Comparison of ENCODE assay signal across 9 cellular contexts in the genomic region with DNA sequence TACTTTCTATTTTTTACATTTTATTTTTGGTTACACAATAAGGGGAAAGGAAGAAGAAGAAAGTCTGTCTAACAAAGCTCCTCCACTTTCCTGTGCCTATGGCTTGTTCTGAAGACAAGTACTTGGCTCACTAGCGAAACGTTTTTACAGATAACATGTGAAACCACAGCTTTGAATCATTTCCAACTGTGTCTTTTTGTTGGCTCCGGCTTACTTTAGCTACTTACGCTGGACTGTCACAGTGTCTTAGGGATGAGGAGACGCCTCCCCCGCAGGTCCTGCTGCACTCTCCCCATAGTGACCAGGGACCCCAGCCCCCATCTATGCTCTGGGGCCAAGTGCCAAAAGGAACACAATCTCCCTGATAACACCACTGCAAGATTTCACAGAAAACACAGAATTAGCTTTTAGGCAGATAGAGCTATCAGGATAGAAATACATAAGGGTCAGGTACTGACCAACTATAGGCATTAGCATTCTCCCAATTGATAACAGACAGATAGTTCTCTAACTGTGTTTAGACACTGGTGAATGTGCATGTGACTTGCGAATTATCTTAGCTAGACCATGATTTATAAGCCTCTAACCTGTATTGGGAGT.
DNase-seq lines count a peak whose midpoint lies in the region; FAIRE-seq and TF ChIP-seq lines count a peak whose summit lies in the region.
"Had no signal": no experiment of that assay in that cellular context is flagged by ENCODE, and none has a peak within 500 bp of the region (broad histone marks: within the 10 kb centered on the region; RNA-seq: fewer than 3 reads in every experiment).

No MANE protein-coding gene starts in this region.

- H3K27me3 ChIP-seq in endothelial cell of umbilical vein (ENCODE audit: control insufficient read depth in 2 of 2, insufficient read depth in 2 of 2, low read length in 2 of 2): no peaks in the 10 kb centered on the region

- H3K36me3 ChIP-seq in endothelial cell of umbilical vein (ENCODE audit: control insufficient read depth in 2 of 2, extremely low read depth in 1 of 2, insufficient read depth in 2 of 2, low read length in 2 of 2): peaks cover 0 to 8% of the 10 kb centered on the region in 2 experiments

- H3K9ac ChIP-seq in endothelial cell of umbilical vein (replicated peaks; ENCODE audit: extremely low read depth, insufficient read depth, low read length): peak overlapping the region; percentile 12

- no peaks in the 10 kb centered on the region for H3K9me3 Mint-ChIP-seq in nephron progenitor cell

- peak overlapping the region; percentile 62 for H3K27ac ChIP-seq in endothelial cell of umbilical vein (ENCODE audit: insufficient read depth, low read depth, low read length)
- H3K27ac ChIP-seq: VCaP had no signal

- H3K79me2 ChIP-seq in endothelial cell of umbilical vein (ENCODE audit: control insufficient read depth, insufficient read depth, low read length): no peaks in the 10 kb centered on the region

- POLR2A ChIA-PET in endothelial cell of umbilical vein (lab: Charles Lee): interaction anchor here (0.6 kb wide), 1 partner anchor 537 kb away, joined by 5 read pairs; no protein-coding TSS in a partner anchor

- H3K9me1 ChIP-seq in endothelial cell of umbilical vein (replicated peaks; ENCODE audit: control insufficient read depth, extremely low read depth, insufficient read depth, low read length): no peaks in the 10 kb centered on the region

- CTCF ChIA-PET in endothelial cell of umbilical vein (lab: Charles Lee): interaction anchor here (0.8 to 2.8 kb wide), 11 partner anchors 9 to 451 kb away, joined by 3 to 15 read pairs (median 6); no protein-coding TSS in a partner anchor

- H3K9me3 ChIP-seq in endothelial cell of umbilical vein (replicated peaks; ENCODE audit: control insufficient read depth, insufficient read depth, low read length): no peaks in the 10 kb centered on the region

- DNase-seq in CMK (ENCODE audit: low read depth): peak; percentile 5
- peak; percentile 61 for DNase-seq in NCI-H69 (lab: John Stamatoyannopoulos, UW)
- DNase-seq in endothelial cell of umbilical vein (ENCODE audit: low read depth, low spot score): peak; percentile 76
- peak; percentile 4 for DNase-seq in nephron progenitor cell
- no peak for DNase-seq in DMS153 (lab: John Stamatoyannopoulos, UW)
- DNase-seq in NCI-H345 treated with DMSO at 0.1 percent for 48 hours (lab: John Stamatoyannopoulos, UW; ENCODE audit: unreplicated experiment): no peak
- no peak for DNase-seq in NCI-H524 (lab: John Stamatoyannopoulos, UW)
- DNase-seq in NCI-H2107 (lab: John Stamatoyannopoulos, UW): no peak

- H3K4me3 Mint-ChIP-seq in nephron progenitor cell: no peak overlapping the region

- H3K4me1 ChIP-seq in endothelial cell of umbilical vein (ENCODE audit: control insufficient read depth, extremely low read depth, insufficient read depth, low read length): peaks cover 28% of the 10 kb centered on the region

- H3K4me2 ChIP-seq in endothelial cell of umbilical vein (ENCODE audit: insufficient read depth, low read length): peak overlapping the region; percentile 79

- peak overlapping the region in 1 of 3 experiments; percentile 29 for H3K4me3 ChIP-seq in endothelial cell of umbilical vein (replicated peaks in 1 of 3; ENCODE audit: insufficient read depth in 1 of 3, low read depth in 1 of 3, low read length in 3 of 3)

- H3K27me3 Mint-ChIP-seq in nephron progenitor cell (ENCODE audit: low read depth, poor library complexity): no peaks in the 10 kb centered on the region

- TF ChIP-seq POLR2A in endothelial cell of umbilical vein (IDR thresholded peaks at IDR 0.05; ENCODE audit: low read depth, low read length): no peak

- BruUV-seq in endothelial cell of umbilical vein (replicated peaks; lab: Mats Ljungman, UMichigan): TSS peak; percentile 96

- no peak for TF ChIP-seq CTCF in endothelial cell of umbilical vein (IDR thresholded peaks at IDR 0.05; ENCODE audit: extremely low read depth in 1 of 2, insufficient read depth in 1 of 2, low read depth in 1 of 2, low read length in 2 of 2)
- TF ChIP-seq CTCF in nephron progenitor cell (IDR thresholded peaks at IDR 0.05): no peak

- dilution Hi-C loops in endothelial cell of umbilical vein (cut with MboI; ENCODE audit: extremely low pct_ligation_motif_present, low sequenced_read_pairs): no loop called here

- H2AFZ ChIP-seq in endothelial cell of umbilical vein (ENCODE audit: low read depth, low read length): peak overlapping the region; percentile 52

- peak; percentile 50 for FAIRE-seq in endothelial cell of umbilical vein (lab: Jason Lieb, UNC)

- peak overlapping the region; percentile 88 for H3K27ac Mint-ChIP-seq in nephron progenitor cell

- H4K20me1 ChIP-seq in endothelial cell of umbilical vein (replicated peaks; ENCODE audit: control insufficient read depth, extremely low read depth, insufficient read depth, low read length): no peaks in the 10 kb centered on the region

- H3K36me3 Mint-ChIP-seq in nephron progenitor cell (ENCODE audit: low read depth): peaks cover 23% of the 10 kb centered on the region

- peaks cover 23% of the 10 kb centered on the region for H3K4me1 Mint-ChIP-seq in nephron progenitor cell

- intact Hi-C loops in endothelial cell of umbilical vein (cut with micrococcal nuclease): loop anchor here (2.0 to 5.0 kb wide), 2 partner anchors 65 to 220 kb away; no protein-coding TSS in a partner anchor

TF ChIP-seq in endothelial cell of umbilical vein, 7 proteins besides CTCF, POLR2A, EP300 and RAD21:
- TF ChIP-seq EZH2 (IDR thresholded peaks at IDR 0.05; ENCODE audit: borderline replicate concordance, low read depth, low read length, severe bottlenecking) (no peak), JUN (IDR thresholded peaks at IDR 0.05; ENCODE audit: borderline replicate concordance, insufficient read depth, insufficient read length, low read depth) (no peak), POLR2AphosphoS5 (IDR thresholded peaks at IDR 0.05; ENCODE audit: insufficient read depth, low read depth, low read length) (peak; percentile 12), FOS (IDR thresholded peaks at IDR 0.05; ENCODE audit: borderline replicate concordance, insufficient read depth, low read length) (no peak), GATA2 (IDR thresholded peaks at IDR 0.05; ENCODE audit: insufficient read depth, insufficient read length, low read depth, low read length) (peak; percentile 32), MYC (IDR thresholded peaks at IDR 0.05; ENCODE audit: low read depth, low read length) (no peak)
- TF ChIP-seq, protein P1, sequence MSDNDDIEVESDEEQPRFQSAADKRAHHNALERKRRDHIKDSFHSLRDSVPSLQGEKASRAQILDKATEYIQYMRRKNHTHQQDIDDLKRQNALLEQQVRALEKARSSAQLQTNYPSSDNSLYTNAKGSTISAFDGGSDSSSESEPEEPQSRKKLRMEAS (IDR thresholded peaks at IDR 0.05; ENCODE audit: insufficient read depth, insufficient read length): no peak

Comparison
In these comparisons a context has a peak if more than half of its experiments do, and no peak if none do; other contexts are left out.
1. DNase-seq: peak in CMK (single experiment), NCI-H69 (single experiment), endothelial cell of umbilical vein (single experiment) and nephron progenitor cell (single experiment); none in DMS153 (single experiment), NCI-H345 treated with DMSO at 0.1 percent for 48 hours (single experiment), NCI-H524 (0 of 2) and NCI-H2107 (single experiment).